11 cellular contexts compared by ENCODE assay signal in the genomic region with DNA sequence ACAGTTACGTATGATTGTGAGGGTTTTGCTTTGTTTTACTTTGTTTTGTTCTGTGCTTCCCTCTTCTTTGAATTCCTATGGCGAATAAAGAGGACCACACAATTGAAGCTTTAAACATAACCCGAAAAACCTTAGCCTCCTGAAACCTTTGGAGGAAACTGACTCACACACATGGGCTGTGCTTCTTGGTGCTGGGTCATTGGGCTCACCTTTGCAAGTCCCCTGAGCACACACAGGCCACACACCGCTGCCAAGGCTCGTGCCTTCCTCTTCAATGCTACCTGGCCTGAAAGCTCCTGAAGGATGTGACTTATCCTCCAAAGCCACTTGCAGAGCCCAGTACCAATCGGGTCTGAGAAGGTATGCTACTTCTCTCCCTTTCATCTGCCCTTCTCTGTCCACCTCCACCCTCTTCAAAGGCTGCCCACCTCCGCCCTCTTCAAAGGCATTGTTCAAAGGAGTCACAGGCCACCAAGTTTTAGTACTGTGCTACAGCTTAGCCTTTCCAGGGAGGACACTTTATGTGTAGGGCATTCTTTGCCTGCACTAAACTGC.
DNase-seq lines count a peak whose midpoint lies in the region; ATAC-seq, FAIRE-seq and TF ChIP-seq lines count a peak whose summit lies in the region.
"Had no signal": no experiment of that assay in that cellular context is flagged by ENCODE, and none has a peak within 500 bp of the region (broad histone marks: within the 10 kb centered on the region; RNA-seq: fewer than 3 reads in every experiment).

No MANE protein-coding gene starts in this region.

- peaks cover 0 to 6% of the 10 kb centered on the region in 2 donors for H3K9me3 Mint-ChIP-seq in stimulated activated naive CD8-positive, alpha-beta T cell treated with anti-CD3 and anti-CD28 coated beads, Interleukin-15, amount 100 ng/mL, for 72 hours
- H3K9me3 Mint-ChIP-seq: neural crest cell had no signal

- H3K27me3 ChIP-seq in muscle layer of duodenum (ENCODE audit: low read depth, low read length), result no peaks in the 10 kb centered on the region

- H3K27me3 Mint-ChIP-seq in stimulated activated naive CD8-positive, alpha-beta T cell treated with anti-CD3 and anti-CD28 coated beads, Interleukin-15, amount 100 ng/mL, for 72 hours, result no peaks in the 10 kb centered on the region

- H3K9me3 ChIP-seq in muscle layer of duodenum (ENCODE audit: control insufficient read depth in 1 of 2, low read length in 2 of 2), result no peaks in the 10 kb centered on the region

- peak overlapping the region; percentile 36 to 42 for H3K27ac Mint-ChIP-seq in stimulated activated naive CD8-positive, alpha-beta T cell treated with anti-CD3 and anti-CD28 coated beads, Interleukin-15, amount 100 ng/mL, for 72 hours

- no peaks in the 10 kb centered on the region for H3K36me3 ChIP-seq in muscle layer of duodenum (ENCODE audit: control insufficient read depth in 1 of 2, insufficient read depth in 2 of 2, low read length in 2 of 2)

- H3K4me3 Mint-ChIP-seq in stimulated activated naive CD8-positive, alpha-beta T cell treated with anti-CD3 and anti-CD28 coated beads, Interleukin-15, amount 100 ng/mL, for 72 hours, result no peak overlapping the region

- peaks cover 26 to 30% of the 10 kb centered on the region in 2 donors for H3K4me1 ChIP-seq in muscle layer of duodenum (ENCODE audit: control insufficient read depth in 1 of 2, insufficient read depth in 2 of 2, low read length in 2 of 2)

- no peak for FAIRE-seq in GM12891 (lab: Jason Lieb, UNC)

- no peak for ATAC-seq in stimulated activated naive CD8-positive, alpha-beta T cell treated with anti-CD3 and anti-CD28 coated beads, Interleukin-15, amount 100 ng/mL, for 72 hours
- ATAC-seq in stimulated activated naive CD8-positive, alpha-beta T cell treated with anti-CD3 and anti-CD28 coated beads, Interleukin-15, Interleukin-2, amounts not matched to agents 100 U/mL and 50 U/mL, for 24 hours, result no peak
- no peak for ATAC-seq in HG02840 (IDR thresholded peaks at IDR 0.05; ENCODE audit: low FRiP score, unreplicated experiment)

- H3K4me3 ChIP-seq in coronary artery, result no peak overlapping the region
- no peak overlapping the region for H3K4me3 ChIP-seq in muscle layer of duodenum (ENCODE audit: low read depth in 1 of 2, low read length in 2 of 2)

- H3K27ac ChIP-seq in coronary artery (peak overlapping the region; percentile 81 to 90), muscle layer of duodenum (ENCODE audit: low read length) (peak overlapping the region; percentile 98)

- no peak for TF ChIP-seq POLR2A in GM12891 (IDR thresholded peaks at IDR 0.05; ENCODE audit: low read depth, low read length)

- DNase-seq in stimulated activated naive CD8-positive, alpha-beta T cell treated with anti-CD3 and anti-CD28 coated beads, Interleukin-15, amount 100 ng/mL, for 72 hours, result no peak
- no peak for DNase-seq in stimulated activated naive CD8-positive, alpha-beta T cell treated with anti-CD3 and anti-CD28 coated beads, Interleukin-15, Interleukin-2, amounts not matched to agents 100 U/mL and 50 U/mL, for 24 hours
- no peak for DNase-seq in coronary artery (ENCODE audit: low spot score)
- no peak for DNase-seq in globus pallidus (ENCODE audit: low spot score)
- no peak for DNase-seq in activated gamma-delta T cell treated with Interleukin-2 at 50 U/mL for 16 hours
- no peak for DNase-seq in GM12891 (ENCODE audit: insufficient read length, low spot score)
- DNase-seq: C1 segment of cervical spinal cord, NCI-H1105 had no signal

- no peak for TF ChIP-seq CTCF in coronary artery (IDR thresholded peaks at IDR 0.05)

- peaks cover 71% of the 10 kb centered on the region for H3K4me1 Mint-ChIP-seq in stimulated activated naive CD8-positive, alpha-beta T cell treated with anti-CD3 and anti-CD28 coated beads, Interleukin-15, amount 100 ng/mL, for 72 hours

TF ChIP-seq in GM12891, 5 proteins besides CTCF, POLR2A, EP300 and RAD21:
- no peak for TF ChIP-seq PAX5 (IDR thresholded peaks at IDR 0.05; ENCODE audit: insufficient read depth, low read length, severe bottlenecking)
- no peak for TF ChIP-seq POLR2AphosphoS5 (IDR thresholded peaks at IDR 0.05; ENCODE audit: low read depth, low read length)
- no peak for TF ChIP-seq POU2F2 (IDR thresholded peaks at IDR 0.05; ENCODE audit: low read depth, low read length)
- TF ChIP-seq SPI1 (IDR thresholded peaks at IDR 0.05; ENCODE audit: low read depth, low read length), result no peak
- no peak for TF ChIP-seq TAF1 (IDR thresholded peaks at IDR 0.05; ENCODE audit: low read depth, low read length)
TF ChIP-seq in GM12891: peak in this region for 0.
